19 cellular contexts compared by ENCODE assay signal in genomic region chr4:89249716-89250361, GRCh38. TPM values are rescaled to one million over a fixed set of nuclear protein-coding genes. Genes with fewer than 3 reads are reported as not detected.
DNase-seq lines count a peak whose midpoint lies in the region; ATAC-seq and TF ChIP-seq lines count a peak whose summit lies in the region.
"Had no signal": no experiment of that assay in that cellular context is flagged by ENCODE, and none has a peak within 500 bp of the region (broad histone marks: within the 10 kb centered on the region; RNA-seq: fewer than 3 reads in every experiment).

No MANE protein-coding gene starts in this region.

- no peak overlapping the region for H3K27ac Mint-ChIP-seq in stimulated activated naive B cell treated with anti-CD40 and anti-IgM and Interleukin-4, amounts not matched to agents 10 μg/mL and 1 μg/mL and 100 μg/mL, for 72 hours
- H3K27ac Mint-ChIP-seq: activated CD4-positive, alpha-beta T cell treated with anti-CD3 and anti-CD28 coated beads for 36 hours; activated naive CD4-positive, alpha-beta T cell treated with anti-CD3 and anti-CD28 coated beads for 36 hours; endodermal cell had no signal

- H3K9me3 ChIP-seq in duodenal mucosa (ENCODE audit: control insufficient read depth in 1 of 2, low read length in 2 of 2): no peaks in the 10 kb centered on the region
- no peaks in the 10 kb centered on the region for H3K9me3 ChIP-seq in tibial nerve
- H3K9me3 ChIP-seq: stomach, vagina had no signal

- no peak overlapping the region for H3K27ac ChIP-seq in duodenal mucosa (ENCODE audit: low read depth, low read length)
- no peak overlapping the region for H3K27ac ChIP-seq in tibial nerve
- H3K27ac ChIP-seq: stomach, vagina had no signal

- TF ChIP-seq EP300 in tibial nerve (IDR thresholded peaks at IDR 0.05): no peak

- H3K9ac ChIP-seq in duodenal mucosa (ENCODE audit: low read depth in 1 of 2, low read length in 2 of 2): peak overlapping the region; percentile 48 to 71

- no peak overlapping the region for H3K4me3 Mint-ChIP-seq in stimulated activated naive B cell treated with anti-CD40 and anti-IgM and Interleukin-4, amounts not matched to agents 10 μg/mL and 1 μg/mL and 100 μg/mL, for 72 hours
- H3K4me3 Mint-ChIP-seq: activated CD4-positive, alpha-beta T cell treated with anti-CD3 and anti-CD28 coated beads for 36 hours; activated naive CD4-positive, alpha-beta T cell treated with anti-CD3 and anti-CD28 coated beads for 36 hours; endodermal cell had no signal

- in situ Hi-C loops in G401 (cut with HindIII; ENCODE audit: low sequenced_read_pairs): no loop called here

- H3K36me3 Mint-ChIP-seq in stimulated activated naive B cell treated with anti-CD40 and anti-IgM and Interleukin-4, amounts not matched to agents 10 μg/mL and 1 μg/mL and 100 μg/mL, for 72 hours: no peaks in the 10 kb centered on the region

- TF ChIP-seq CTCF in tibial nerve (IDR thresholded peaks at IDR 0.05) (no peak), omental fat pad (IDR thresholded peaks at IDR 0.05) (no peak)

- DNase-seq in COLO668 (lab: John Stamatoyannopoulos, UW; ENCODE audit: unreplicated experiment) (peak; percentile 86), G401 (ENCODE audit: low spot score) (peak; percentile 31), NCI-H510A treated with DMSO at 0.1 percent for 48 hours (lab: John Stamatoyannopoulos, UW) (peak; percentile 74), tibial nerve (ENCODE audit: low spot score in 2 of 2) (no peak), omental fat pad (ENCODE audit: low spot score) (no peak)
- DNase-seq in stimulated activated naive B cell treated with anti-CD40 and anti-IgM and Interleukin-4, amounts not matched to agents 10 μg/mL and 1 μg/mL and 100 μg/mL, for 72 hours: no peak
- DNase-seq: activated CD4-positive, alpha-beta T cell treated with anti-CD3 and anti-CD28 coated beads for 36 hours; activated naive CD4-positive, alpha-beta T cell treated with anti-CD3 and anti-CD28 coated beads for 36 hours; activated T-cell treated with anti-CD3 and anti-CD28 coated beads for 4 hours; endodermal cell; GF-D8; left ventricle myocardium superior; occipital lobe; stimulated activated CD4-positive, alpha-beta T cell treated with anti-CD3 and anti-CD28 coated beads, Interleukin-1b, Interleukin-23, amount 100 ng/mL, for 48 hours; stomach had no signal

- H3K4me3 ChIP-seq in duodenal mucosa (ENCODE audit: low read depth in 1 of 2, low read length in 2 of 2) (peak overlapping the region; percentile 46 to 62), tibial nerve (no peak overlapping the region)
- H3K4me3 ChIP-seq: GM12878, stomach, vagina had no signal

- ATAC-seq in stimulated activated naive B cell treated with anti-CD40 and anti-IgM and Interleukin-4, amounts not matched to agents 10 μg/mL and 1 μg/mL and 100 μg/mL, for 72 hours (replicated peaks): no peak
- ATAC-seq in omental fat pad (ENCODE audit: low FRiP score): no peak
- ATAC-seq: activated CD4-positive, alpha-beta T cell treated with anti-CD3 and anti-CD28 coated beads for 36 hours; GM12878; SK-N-SH treated with all-trans-retinoic acid at 6 μM for 48 hours had no signal

- peaks cover 0 to 2% of the 10 kb centered on the region in 2 donors for H3K4me1 Mint-ChIP-seq in stimulated activated naive B cell treated with anti-CD40 and anti-IgM and Interleukin-4, amounts not matched to agents 10 μg/mL and 1 μg/mL and 100 μg/mL, for 72 hours

- H3K27me3 ChIP-seq in duodenal mucosa (ENCODE audit: control insufficient read depth in 1 of 2, insufficient read depth in 2 of 2, low read length in 2 of 2) (no peaks in the 10 kb centered on the region), tibial nerve (no peaks in the 10 kb centered on the region)
- H3K27me3 ChIP-seq: stomach, vagina had no signal

- H3K36me3 ChIP-seq in duodenal mucosa (ENCODE audit: control insufficient read depth in 1 of 2, insufficient read depth in 2 of 2, low read length in 2 of 2) (peaks cover 0 to 4% of the 10 kb centered on the region in 2 donors), tibial nerve (no peaks in the 10 kb centered on the region)
- H3K36me3 ChIP-seq: vagina had no signal

- 91 to 94% methylated on average over 13 of the region's 13 CpGs for WGBS in tibial nerve, 2 donors

- H3K9me3 Mint-ChIP-seq in stimulated activated naive B cell treated with anti-CD40 and anti-IgM and Interleukin-4, amounts not matched to agents 10 μg/mL and 1 μg/mL and 100 μg/mL, for 72 hours: no peaks in the 10 kb centered on the region

- H3K4me1 ChIP-seq in duodenal mucosa (ENCODE audit: control insufficient read depth in 1 of 2, insufficient read depth in 2 of 2, low read length in 2 of 2) (peaks cover 28 to 44% of the 10 kb centered on the region in 2 donors), tibial nerve (no peaks in the 10 kb centered on the region)
- H3K4me1 ChIP-seq: vagina had no signal

- TF ChIP-seq POLR2A in tibial nerve (IDR thresholded peaks at IDR 0.05): no peak

- peaks cover 4 to 10% of the 10 kb centered on the region in 2 donors for H3K27me3 Mint-ChIP-seq in stimulated activated naive B cell treated with anti-CD40 and anti-IgM and Interleukin-4, amounts not matched to agents 10 μg/mL and 1 μg/mL and 100 μg/mL, for 72 hours
- H3K27me3 Mint-ChIP-seq: activated CD4-positive, alpha-beta T cell treated with anti-CD3 and anti-CD28 coated beads for 36 hours had no signal

RNA-seq across cellular contexts. Expression of gene GPRIN3, which starts 57.8 kb away (rescaled TPM):
- total RNA-seq in G401 (2014; rRNA removed; shearing (Covaris generic)): 0.55 and 1.5 TPM in 2 replicates
- total RNA-seq in tibial nerve (1 to 10 TPM; 2.3 to 5.2 (median 4.6) TPM), omental fat pad (10 to 100 TPM in 3 of 4 donors, 1 to 10 TPM in 1; 3.3 to 19.3 (median 14.7) TPM)

Comparison
In these comparisons a context has a peak if more than half of its experiments do, and no peak if none do; other contexts are left out.
1. DNase-seq: peak in COLO668 (single experiment), G401 (single experiment) and NCI-H510A treated with DMSO at 0.1 percent for 48 hours (single experiment); none in stimulated activated naive B cell treated with anti-CD40 and anti-IgM and Interleukin-4, amounts not matched to agents 10 μg/mL and 1 μg/mL and 100 μg/mL, for 72 hours (single experiment), tibial nerve (0 of 2) and omental fat pad (single experiment).
2. H3K4me3 ChIP-seq: peak in duodenal mucosa (2 of 2); none in tibial nerve (0 of 4).